ENCODE assay signal across 21 cellular contexts in the genomic region with DNA sequence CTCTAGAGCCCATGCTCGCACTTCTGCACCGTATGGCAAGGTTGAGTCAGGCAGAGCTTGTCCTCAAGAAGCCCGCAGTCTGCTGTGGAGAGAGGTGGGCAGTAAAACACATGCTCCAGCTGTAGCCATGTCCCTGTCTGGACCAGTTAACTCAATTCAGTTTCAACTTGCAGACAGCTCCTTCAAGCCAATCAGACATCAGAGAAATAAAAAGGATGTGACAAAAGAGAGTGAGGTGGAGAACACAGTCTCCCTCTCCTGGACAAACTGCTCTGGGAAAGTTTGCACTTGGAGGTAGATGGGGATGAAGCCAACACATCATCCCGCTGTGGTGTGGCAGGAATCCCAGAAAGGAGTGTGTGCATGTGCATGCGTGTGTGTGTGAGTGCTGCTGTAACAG.
DNase-seq lines count a peak whose midpoint lies in the region; ATAC-seq, FAIRE-seq and TF ChIP-seq lines count a peak whose summit lies in the region.
"Had no signal": no experiment of that assay in that cellular context is flagged by ENCODE, and none has a peak within 500 bp of the region (broad histone marks: within the 10 kb centered on the region; RNA-seq: fewer than 3 reads in every experiment).

No MANE protein-coding gene starts in this region.

- H3K4me3 ChIP-seq in BE2C (ENCODE audit: low read depth, low read length) (no peak overlapping the region), IMR-90 (ENCODE audit: insufficient read depth, low read depth, low read length) (no peak overlapping the region), K562 (no peak overlapping the region), heart left ventricle (no peak overlapping the region), Karpas-422 (ENCODE audit: low read length) (no peak overlapping the region)
- H3K4me3 ChIP-seq: ascending aorta, gastroesophageal sphincter, lung, smooth muscle cell had no signal

- in situ Hi-C loops in IMR-90 (cut with MboI; ENCODE audit: low sequenced_read_pairs): no loop called here
- in situ Hi-C loops in K562 (cut with MboI): no loop called here

- H2BK5ac ChIP-seq in IMR-90 (ENCODE audit: low read depth, low read length, poor library complexity, severe bottlenecking): no peak overlapping the region

- H2BK20ac ChIP-seq in IMR-90 (ENCODE audit: low read depth, low read length): no peak overlapping the region

- H3K9me3 ChIP-seq in BE2C (no peaks in the 10 kb centered on the region), IMR-90 (ENCODE audit: control insufficient read depth, insufficient read depth, low read length) (no peaks in the 10 kb centered on the region), K562 (replicated peaks; ENCODE audit: control insufficient read depth, insufficient read depth, low read depth, low read length) (no peaks in the 10 kb centered on the region), heart left ventricle (no peaks in the 10 kb centered on the region), Karpas-422 (ENCODE audit: low read length) (no peaks in the 10 kb centered on the region)
- H3K9me3 ChIP-seq: ascending aorta, gastroesophageal sphincter had no signal

- H3K23ac ChIP-seq in IMR-90 (ENCODE audit: low read depth, low read length): no peak overlapping the region

- POLR2A ChIA-PET in IMR-90 (lab: Charles Lee; ENCODE audit: unreplicated experiment) (no interaction called here), K562 (lab: Yijun Ruan, JAX) (interaction anchor here (0.6 to 1.5 kb wide), 4 partner anchors 9 to 72 kb away, joined by 3 to 4 read pairs (median 3); no protein-coding TSS in a partner anchor)

- no peak overlapping the region for H3K56ac ChIP-seq in IMR-90 (ENCODE audit: extremely low read depth, insufficient read depth, low read length)

- H3K27ac ChIP-seq in IMR-90 (ENCODE audit: insufficient read depth, low read length): no peak overlapping the region
- H3K27ac ChIP-seq in K562 (ENCODE audit: extremely low read depth, low read depth, low read length): no peak overlapping the region
- no peak overlapping the region for H3K27ac ChIP-seq in heart left ventricle
- no peak overlapping the region for H3K27ac ChIP-seq in Karpas-422 (ENCODE audit: low read length)
- H3K27ac ChIP-seq: ascending aorta, gastroesophageal sphincter had no signal

- peak; percentile 34 for TF ChIP-seq CTCF in BE2C (IDR thresholded peaks at IDR 0.05; ENCODE audit: low read depth, low read length)
- TF ChIP-seq CTCF in IMR-90 (conservative IDR thresholded peaks at IDR 0.05; ENCODE audit: low read depth, low read length): no peak
- peak; percentile 10 to 50 (median 41); a peak in 3 of 6 replicates for TF ChIP-seq CTCF in K562 (IDR thresholded peaks at IDR 0.05 in 2 of 3, conservative IDR thresholded peaks at IDR 0.05 in 1 of 3; ENCODE audit: insufficient read depth in 2 of 3, low read depth in 1 of 3, low read length in 3 of 3)
- TF ChIP-seq CTCF in heart left ventricle (IDR thresholded peaks at IDR 0.05): no peak

- no peak overlapping the region for H3K4me2 ChIP-seq in IMR-90 (ENCODE audit: low read depth, low read length)
- H3K4me2 ChIP-seq in K562 (ENCODE audit: insufficient read depth, low read length): no peak overlapping the region
- no peak overlapping the region for H3K4me2 ChIP-seq in Karpas-422 (ENCODE audit: low read depth, low read length, poor library complexity, severe bottlenecking)
- H3K4me2 ChIP-seq: smooth muscle cell had no signal

- no peaks in the 10 kb centered on the region for H3K79me1 ChIP-seq in IMR-90 (ENCODE audit: low read depth in 1 of 2, low read length in 2 of 2)

- H2AK5ac ChIP-seq in IMR-90 (ENCODE audit: low read depth, low read length): no peak overlapping the region

- H3K9me2 ChIP-seq in Karpas-422 (replicated peaks; ENCODE audit: insufficient read depth, low read length): no peaks in the 10 kb centered on the region

- H4K91ac ChIP-seq in IMR-90 (ENCODE audit: insufficient read depth, low read depth, low read length): no peak overlapping the region

- no peak overlapping the region for H2BK120ac ChIP-seq in IMR-90 (ENCODE audit: low read depth, low read length)

- H2AFZ ChIP-seq in IMR-90 (replicated peaks; ENCODE audit: low read length, poor library complexity) (no peak overlapping the region), K562 (ENCODE audit: low read depth, low read length) (no peak overlapping the region), Karpas-422 (ENCODE audit: low read length) (no peak overlapping the region)

- CTCF ChIA-PET in IMR-90 (lab: Yijun Ruan, JAX): interaction anchor here (1.0 kb wide), 1 partner anchor 8 kb away, joined by 3 read pairs; no protein-coding TSS in a partner anchor
- CTCF ChIA-PET in K562 (lab: Yijun Ruan, JAX; ENCODE audit: low intra/inter-chr PET ratio): no interaction called here

- FAIRE-seq in K562 (lab: Jason Lieb, UNC): no peak
- FAIRE-seq: endometrium, H54 had no signal

- DNase-seq in BE2C (no peak), IMR-90 (peak; percentile 2), K562 (ENCODE audit: extremely low read depth in 1 of 4, low spot score in 3 of 4) (peak in 2 of 4 experiments; percentile 11 to 17), islet precursor cell (peak; percentile 68), heart left ventricle (no peak), Karpas-422 (no peak), AG08395 (ENCODE audit: low spot score) (no peak)
- no peak for DNase-seq in activated naive CD4-positive, alpha-beta T cell treated with anti-CD3 and anti-CD28 coated beads, Interleukin-2, amount 50 U/mL, for 16 hours
- DNase-seq: activated CD4-positive, alpha-beta T cell treated with anti-CD3 and anti-CD28 coated beads, Interleukin-2, amount 10 ng/mL, durations not matched to agents 7 days and 5 days; GF-D8; naive thymus-derived CD4-positive, alpha-beta T cell; NCI-H1694 treated with DMSO at 0.1 percent for 48 hours; SIG-M5; stimulated activated CD4-positive, alpha-beta T cell treated with anti-CD3 and anti-CD28 coated beads, Interleukin-4, amount 100 ng/mL, for 4 hours; stimulated activated CD8-positive, alpha-beta memory T cell treated with anti-CD3 and anti-CD28 coated beads, Interleukin-4, amount 100 ng/mL, for 48 hours had no signal

- intact Hi-C loops in IMR-90 (cut with micrococcal nuclease): no loop called here
- intact Hi-C loops in K562 (cut with micrococcal nuclease): no loop called here
- intact Hi-C loops in heart left ventricle (cut with DNase I): loop anchor here in 1 of 10 donors (10.0 kb wide), 1 partner anchor 47 kb away; no protein-coding TSS in a partner anchor

- BruUV-seq in IMR-90 (replicated peaks; lab: Mats Ljungman, UMichigan) (no TSS peak), K562 (replicated peaks; lab: Mats Ljungman, UMichigan) (no TSS peak)

- TF ChIP-seq RAD21 in IMR-90 (IDR thresholded peaks at IDR 0.05; ENCODE audit: low read length) (no peak), K562 (CRISPR knock-in tag; conservative IDR thresholded peaks at IDR 0.05 in 1 of 2, IDR thresholded peaks at IDR 0.05 in 1 of 2) (peak in 1 of 2 experiments; percentile 33; a peak in 1 of 4 replicates)

- TF ChIP-seq POLR2A in IMR-90 (IDR thresholded peaks at IDR 0.05; ENCODE audit: low read depth, low read length) (no peak), K562 (conservative IDR thresholded peaks at IDR 0.05) (no peak), heart left ventricle (IDR thresholded peaks at IDR 0.05) (no peak)

- no peak for TF ChIP-seq EP300 in K562 (IDR thresholded peaks at IDR 0.05; ENCODE audit: low read length)

- H3K27me3 ChIP-seq in BE2C (peaks cover 15% of the 10 kb centered on the region), IMR-90 (ENCODE audit: control insufficient read depth, insufficient read depth, low read length) (no peaks in the 10 kb centered on the region), K562 (ENCODE audit: control insufficient read depth in 2 of 2, insufficient read depth in 2 of 2, low read length in 2 of 2) (no peaks in the 10 kb centered on the region; a peak in 1 of 5 replicates), heart left ventricle (peaks cover 0 to 24% (median 3%) of the 10 kb centered on the region in 9 donors), Karpas-422 (ENCODE audit: low read length) (no peaks in the 10 kb centered on the region)
- H3K27me3 ChIP-seq: ascending aorta had no signal

- H3K4me1 ChIP-seq in BE2C: no peaks in the 10 kb centered on the region
- no peaks in the 10 kb centered on the region for H3K4me1 ChIP-seq in IMR-90 (ENCODE audit: control insufficient read depth, insufficient read depth, low read length)
- no peaks in the 10 kb centered on the region for H3K4me1 ChIP-seq in K562 (replicated peaks in 1 of 2; ENCODE audit: control insufficient read depth in 2 of 2, insufficient read depth in 2 of 2, low read length in 2 of 2)
- H3K4me1 ChIP-seq in heart left ventricle: peaks cover 0 to 8% (median 0%) of the 10 kb centered on the region in 12 donors
- H3K4me1 ChIP-seq in Karpas-422 (ENCODE audit: low read length): no peaks in the 10 kb centered on the region
- H3K4me1 ChIP-seq: ascending aorta, gastroesophageal sphincter had no signal

- H3K9ac ChIP-seq in IMR-90 (ENCODE audit: low read depth, low read length) (no peak overlapping the region), K562 (ENCODE audit: insufficient read depth in 1 of 2, low read depth in 2 of 2, low read length in 2 of 2) (no peak overlapping the region), Karpas-422 (ENCODE audit: low read length) (no peak overlapping the region)

- H3K14ac ChIP-seq in IMR-90 (replicated peaks; ENCODE audit: low read depth, low read length): no peak overlapping the region

- no peaks in the 10 kb centered on the region for H4K20me1 ChIP-seq in IMR-90 (ENCODE audit: insufficient read depth, low read length)
- peaks cover 7% of the 10 kb centered on the region; the same call in 1 of the 2 replicates for H4K20me1 ChIP-seq in K562 (replicated peaks; ENCODE audit: control insufficient read depth, insufficient read depth, low read length)
- H4K20me1 ChIP-seq in Karpas-422 (ENCODE audit: insufficient read depth, low read depth, low read length): no peaks in the 10 kb centered on the region

- H4K8ac ChIP-seq in IMR-90 (ENCODE audit: low read depth in 2 of 2, low read length in 2 of 2): no peak overlapping the region

- H3K4ac ChIP-seq in IMR-90 (ENCODE audit: low read depth, low read length): no peak overlapping the region

- H3K36me3 ChIP-seq in BE2C (no peaks in the 10 kb centered on the region), IMR-90 (ENCODE audit: control insufficient read depth, insufficient read depth, low read length) (no peaks in the 10 kb centered on the region), K562 (ENCODE audit: control insufficient read depth, insufficient read depth, low read length) (no peaks in the 10 kb centered on the region), heart left ventricle (no peaks in the 10 kb centered on the region), Karpas-422 (ENCODE audit: insufficient read depth, low read length) (no peaks in the 10 kb centered on the region)
- H3K36me3 ChIP-seq: ascending aorta, gastroesophageal sphincter had no signal

- WGBS in IMR-90 (ENCODE audit: extremely low coverage in 2 of 2, insufficient read length in 1 of 2), 2 experiments: 60% methylated on average over 1 of the region's 5 CpGs; no CpG with 5 or more reads in 1 of the 2 experiments
- WGBS in K562 (ENCODE audit: insufficient coverage, low coverage, missing lambda C conversion rate): 0% methylated on average over 5 of the region's 5 CpGs
- WGBS in heart left ventricle, 4 donors: 76 to 86% (median 78%) methylated on average over 5 of the region's 5 CpGs

- H2AK9ac ChIP-seq in IMR-90 (replicated peaks; ENCODE audit: low read depth, low read length, poor library complexity): no peak overlapping the region

- H4K5ac ChIP-seq in IMR-90 (ENCODE audit: low read depth, low read length): no peak overlapping the region

- H3K18ac ChIP-seq in IMR-90 (ENCODE audit: low read depth, low read length): no peak overlapping the region

- no peak for ATAC-seq in IMR-90 (ENCODE audit: low read depth)
- ATAC-seq in K562: peak; percentile 52; the same call in 2 of the 3 replicates
- ATAC-seq in heart left ventricle: no peak
- ATAC-seq: gastroesophageal sphincter; naive thymus-derived CD4-positive, alpha-beta T cell had no signal

- no peak overlapping the region for H2BK15ac ChIP-seq in IMR-90 (ENCODE audit: low read depth, low read length)

- dilution Hi-C loops in IMR-90 (cut with HindIII; ENCODE audit: low sequenced_read_pairs, unreplicated experiment): no loop called here

- H3K79me2 ChIP-seq in K562 (ENCODE audit: control insufficient read depth, insufficient read depth, low read length): no peaks in the 10 kb centered on the region
- H3K79me2 ChIP-seq in Karpas-422 (ENCODE audit: low read length): no peaks in the 10 kb centered on the region

- H3K9me1 ChIP-seq in IMR-90 (ENCODE audit: insufficient read depth, low read length): no peaks in the 10 kb centered on the region
- H3K9me1 ChIP-seq in K562 (ENCODE audit: control insufficient read depth, insufficient read depth, low read length): no peaks in the 10 kb centered on the region

Comparison
In these comparisons a context has a peak if more than half of its experiments do, and no peak if none do; other contexts are left out.
1. DNase-seq: peak in IMR-90 (single experiment) and islet precursor cell (single experiment); none in BE2C (single experiment), activated naive CD4-positive, alpha-beta T cell treated with anti-CD3 and anti-CD28 coated beads, Interleukin-2, amount 50 U/mL, for 16 hours (single experiment), heart left ventricle (0 of 5), Karpas-422 (single experiment) and AG08395 (single experiment).
2. CTCF ChIP-seq: peak in BE2C (single experiment) and K562 (3 of 3); none in IMR-90 (single experiment) and heart left ventricle (0 of 12).